Comparison of ENCODE assay signal across 8 cellular contexts in the genomic region with DNA sequence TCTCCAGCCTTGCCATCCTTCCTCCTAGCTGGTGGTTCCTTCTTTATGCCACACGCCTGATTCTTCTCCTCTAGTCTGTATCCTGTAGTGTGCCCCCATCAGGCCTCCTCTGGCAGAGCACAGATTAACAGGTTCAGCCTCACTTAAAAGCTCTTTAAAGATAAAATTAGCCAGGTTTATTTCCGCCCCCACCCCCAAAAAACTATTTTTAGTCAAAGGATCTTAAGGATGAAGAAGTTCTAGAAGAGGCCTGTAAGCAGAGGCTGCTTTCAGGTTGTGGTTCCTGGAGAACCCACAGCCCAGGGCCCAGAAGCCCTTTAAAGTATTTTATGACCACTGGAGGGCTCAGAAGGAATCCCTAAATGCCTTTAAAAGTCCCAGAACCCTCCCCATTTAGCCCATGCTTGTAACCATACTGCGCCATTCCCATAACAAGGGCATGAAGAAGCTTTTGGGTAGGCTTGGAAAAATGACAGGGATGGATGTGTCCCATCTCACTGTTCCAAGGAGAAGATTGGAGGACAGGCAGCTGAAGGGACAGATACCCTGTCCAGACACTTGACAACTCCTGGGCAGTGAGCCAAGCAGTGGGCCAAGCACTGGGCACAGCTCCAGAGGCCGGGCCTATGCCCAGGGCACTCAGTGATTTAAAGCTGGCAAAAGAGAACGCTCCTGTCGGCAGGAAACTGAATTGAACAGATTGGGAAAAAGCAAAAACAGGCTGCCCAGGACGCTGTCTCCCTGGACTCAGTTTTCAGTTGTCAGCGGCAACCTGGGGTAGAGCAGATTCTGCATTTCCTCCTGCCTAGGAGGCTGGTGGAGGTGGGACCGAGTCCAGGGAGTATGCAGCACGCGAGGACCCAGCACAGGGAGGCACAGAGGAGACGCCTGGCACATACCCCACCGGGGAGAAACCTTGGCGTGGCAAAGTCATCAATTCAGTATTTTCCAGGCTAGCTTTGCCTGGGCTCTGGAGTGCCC.
DNase-seq lines count a peak whose midpoint lies in the region; ATAC-seq and TF ChIP-seq lines count a peak whose summit lies in the region.

No MANE protein-coding gene starts in this region.

- H3K4me1 Mint-ChIP-seq in activated CD4-positive, alpha-beta T cell treated with anti-CD3 and anti-CD28 coated beads, Interleukin-2, amount 10 ng/mL, durations not matched to agents 24 days and 14 days = peaks cover 23% of the 10 kb centered on the region
- H3K4me1 Mint-ChIP-seq in activated naive CD8-positive, alpha-beta T cell treated with anti-CD3 and anti-CD28 coated beads, Interleukin-2, amount 50 U/mL, for 24 hours = peaks cover 22% of the 10 kb centered on the region

- H3K9me3 ChIP-seq in right cardiac atrium (ENCODE audit: control insufficient read depth, low read length) (no peaks in the 10 kb centered on the region), gastrocnemius medialis (no peaks in the 10 kb centered on the region)

- 44% methylated on average over 14 of the region's 14 CpGs for WGBS in right cardiac atrium

- H3K4me1 ChIP-seq in right cardiac atrium (ENCODE audit: control insufficient read depth, insufficient read depth, low read length) = peaks cover 6% of the 10 kb centered on the region
- peaks cover 44 to 49% of the 10 kb centered on the region in 2 donors for H3K4me1 ChIP-seq in gastrocnemius medialis

- TF ChIP-seq POLR2A in gastrocnemius medialis (IDR thresholded peaks at IDR 0.05) = no peak

- TF ChIP-seq CTCF in gastrocnemius medialis (IDR thresholded peaks at IDR 0.05 in 4 of 5, conservative IDR thresholded peaks at IDR 0.05 in 1 of 5) = peak in 4 of 5 experiments; percentile 31 to 42 (median 37)

- H3K4me3 ChIP-seq in right cardiac atrium (ENCODE audit: low read length) = no peak overlapping the region
- peak overlapping the region in 2 of 4 donors; percentile 10 to 19 for H3K4me3 ChIP-seq in gastrocnemius medialis

- H3K36me3 Mint-ChIP-seq in activated CD4-positive, alpha-beta T cell treated with anti-CD3 and anti-CD28 coated beads, Interleukin-2, amount 10 ng/mL, durations not matched to agents 24 days and 14 days (ENCODE audit: low read depth) = no peaks in the 10 kb centered on the region
- no peaks in the 10 kb centered on the region for H3K36me3 Mint-ChIP-seq in activated naive CD8-positive, alpha-beta T cell treated with anti-CD3 and anti-CD28 coated beads, Interleukin-2, amount 50 U/mL, for 24 hours (ENCODE audit: low read depth)

- in situ Hi-C loops in gastrocnemius medialis (cut with MboI; ENCODE audit: low sequenced_read_pairs in 4 of 4) = loop anchor here in 1 of 4 donors (10.0 to 25.0 kb wide), 2 partner anchors 305 to 352 kb away; no protein-coding TSS in a partner anchor

- H3K27me3 Mint-ChIP-seq in activated CD4-positive, alpha-beta T cell treated with anti-CD3 and anti-CD28 coated beads, Interleukin-2, amount 10 ng/mL, durations not matched to agents 24 days and 14 days = no peaks in the 10 kb centered on the region
- no peaks in the 10 kb centered on the region for H3K27me3 Mint-ChIP-seq in activated naive CD8-positive, alpha-beta T cell treated with anti-CD3 and anti-CD28 coated beads, Interleukin-2, amount 50 U/mL, for 24 hours

- peak; percentile 64 for DNase-seq in activated CD4-positive, alpha-beta T cell treated with anti-CD3 and anti-CD28 coated beads, Interleukin-2, amount 10 ng/mL, durations not matched to agents 24 days and 14 days
- no peak for DNase-seq in activated CD4-positive, alpha-beta T cell treated with anti-CD3 and anti-CD28 coated beads for 4 hours
- peak; percentile 80 for DNase-seq in NCI-H2081 treated with DMSO at 0.1 percent for 48 hours (lab: John Stamatoyannopoulos, UW)
- peak in 57 of 58 donors; percentile 13 to 98 (median 71) for DNase-seq in anterior cingulate cortex (lab: John Stamatoyannopoulos, UW)
- peak; percentile 74 to 94 (median 91) for DNase-seq in right cardiac atrium
- DNase-seq in gastrocnemius medialis = peak; percentile 70 to 90
- no peak for DNase-seq in activated naive CD8-positive, alpha-beta T cell treated with anti-CD3 and anti-CD28 coated beads, Interleukin-2, amount 50 U/mL, for 24 hours

- H3K27me3 ChIP-seq in right cardiac atrium (ENCODE audit: control insufficient read depth, insufficient read depth) (no peaks in the 10 kb centered on the region), gastrocnemius medialis (no peaks in the 10 kb centered on the region)

- H3K27ac Mint-ChIP-seq in activated CD4-positive, alpha-beta T cell treated with anti-CD3 and anti-CD28 coated beads, Interleukin-2, amount 10 ng/mL, durations not matched to agents 24 days and 14 days = no peak overlapping the region
- H3K27ac Mint-ChIP-seq in activated naive CD8-positive, alpha-beta T cell treated with anti-CD3 and anti-CD28 coated beads, Interleukin-2, amount 50 U/mL, for 24 hours = no peak overlapping the region

- H3K4me3 Mint-ChIP-seq in activated CD4-positive, alpha-beta T cell treated with anti-CD3 and anti-CD28 coated beads, Interleukin-2, amount 10 ng/mL, durations not matched to agents 24 days and 14 days = no peak overlapping the region
- no peak overlapping the region for H3K4me3 Mint-ChIP-seq in activated naive CD8-positive, alpha-beta T cell treated with anti-CD3 and anti-CD28 coated beads, Interleukin-2, amount 50 U/mL, for 24 hours

- intact Hi-C loops in activated CD4-positive, alpha-beta T cell treated with anti-CD3 and anti-CD28 coated beads, Interleukin-2, amount 10 ng/mL, durations not matched to agents 24 days and 14 days (cut with micrococcal nuclease) = loop anchor here (10.0 kb wide), 1 partner anchor 368 kb away; no protein-coding TSS in a partner anchor
- intact Hi-C loops in right cardiac atrium (cut with DNase I) = loop anchor here in 2 of 4 donors (10.0 kb wide), 3 partner anchors 308 to 432 kb away; no protein-coding TSS in a partner anchor
- intact Hi-C loops in gastrocnemius medialis (cut with DNase I; ENCODE audit: low total_unique reads) = no loop called here

- ATAC-seq in right cardiac atrium (peak; percentile 87 to 93), gastrocnemius medialis (peak; percentile 76 to 94), GM21515 (IDR thresholded peaks at IDR 0.05; ENCODE audit: unreplicated experiment) (no peak)
- ATAC-seq in activated naive CD8-positive, alpha-beta T cell treated with anti-CD3 and anti-CD28 coated beads, Interleukin-2, amount 50 U/mL, for 24 hours = no peak

- H3K36me3 ChIP-seq in gastrocnemius medialis = no peaks in the 10 kb centered on the region

- no peaks in the 10 kb centered on the region for H3K9me3 Mint-ChIP-seq in activated CD4-positive, alpha-beta T cell treated with anti-CD3 and anti-CD28 coated beads, Interleukin-2, amount 10 ng/mL, durations not matched to agents 24 days and 14 days
- no peaks in the 10 kb centered on the region for H3K9me3 Mint-ChIP-seq in activated naive CD8-positive, alpha-beta T cell treated with anti-CD3 and anti-CD28 coated beads, Interleukin-2, amount 50 U/mL, for 24 hours

- H3K27ac ChIP-seq in right cardiac atrium (ENCODE audit: low read length) = peak overlapping the region; percentile 69
- H3K27ac ChIP-seq in gastrocnemius medialis = peak overlapping the region; percentile 50 to 70 (median 66)

Comparison
In these comparisons a context has a peak if more than half of its experiments do, and no peak if none do; other contexts are left out.
1. DNase-seq: peak in activated CD4-positive, alpha-beta T cell treated with anti-CD3 and anti-CD28 coated beads, Interleukin-2, amount 10 ng/mL, durations not matched to agents 24 days and 14 days (single experiment), NCI-H2081 treated with DMSO at 0.1 percent for 48 hours (single experiment), anterior cingulate cortex (57 of 58), right cardiac atrium (3 of 3) and gastrocnemius medialis (2 of 2); none in activated CD4-positive, alpha-beta T cell treated with anti-CD3 and anti-CD28 coated beads for 4 hours (0 of 2) and activated naive CD8-positive, alpha-beta T cell treated with anti-CD3 and anti-CD28 coated beads, Interleukin-2, amount 50 U/mL, for 24 hours (single experiment).
2. ATAC-seq: peak in right cardiac atrium (2 of 2) and gastrocnemius medialis (2 of 2); none in activated naive CD8-positive, alpha-beta T cell treated with anti-CD3 and anti-CD28 coated beads, Interleukin-2, amount 50 U/mL, for 24 hours (single experiment) and GM21515 (single experiment).